In the genomic region with DNA sequence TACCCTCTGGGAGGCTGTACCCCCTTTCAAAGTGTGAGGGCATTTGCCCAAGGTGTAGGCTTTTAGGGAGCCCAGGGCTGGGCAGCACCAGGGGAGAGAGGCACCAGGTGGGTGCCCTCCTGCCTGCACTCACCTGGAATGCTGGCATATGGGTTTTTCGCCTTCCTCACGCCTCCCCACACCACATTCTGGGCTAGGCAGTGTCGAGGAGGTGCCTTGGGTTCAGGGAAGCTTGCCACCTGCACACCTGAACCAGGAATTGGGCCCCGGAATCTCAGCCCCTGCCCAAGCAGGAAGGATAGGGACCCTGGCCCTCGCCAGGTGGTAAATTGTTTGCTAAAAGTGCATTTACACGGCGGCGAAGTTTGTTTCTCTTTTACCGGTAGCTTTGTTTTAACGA, we compare ENCODE assay signal across 1 cellular context.
TF ChIP-seq lines count a peak whose summit lies in the region.

No MANE protein-coding gene starts in this region.

TF ChIP-seq in SK-N-SH treated with all-trans-retinoic acid at 6 μM for 48 hours, 23 proteins besides CTCF, POLR2A, EP300 and RAD21 (continued from another document):
- no peak for TF ChIP-seq OSR1 (CRISPR knock-in tag; IDR thresholded peaks at IDR 0.05)
- TF ChIP-seq ZNF565 (CRISPR knock-in tag; conservative IDR thresholded peaks at IDR 0.05; ENCODE audit: low read depth): no peak
- TF ChIP-seq, protein P1, sequence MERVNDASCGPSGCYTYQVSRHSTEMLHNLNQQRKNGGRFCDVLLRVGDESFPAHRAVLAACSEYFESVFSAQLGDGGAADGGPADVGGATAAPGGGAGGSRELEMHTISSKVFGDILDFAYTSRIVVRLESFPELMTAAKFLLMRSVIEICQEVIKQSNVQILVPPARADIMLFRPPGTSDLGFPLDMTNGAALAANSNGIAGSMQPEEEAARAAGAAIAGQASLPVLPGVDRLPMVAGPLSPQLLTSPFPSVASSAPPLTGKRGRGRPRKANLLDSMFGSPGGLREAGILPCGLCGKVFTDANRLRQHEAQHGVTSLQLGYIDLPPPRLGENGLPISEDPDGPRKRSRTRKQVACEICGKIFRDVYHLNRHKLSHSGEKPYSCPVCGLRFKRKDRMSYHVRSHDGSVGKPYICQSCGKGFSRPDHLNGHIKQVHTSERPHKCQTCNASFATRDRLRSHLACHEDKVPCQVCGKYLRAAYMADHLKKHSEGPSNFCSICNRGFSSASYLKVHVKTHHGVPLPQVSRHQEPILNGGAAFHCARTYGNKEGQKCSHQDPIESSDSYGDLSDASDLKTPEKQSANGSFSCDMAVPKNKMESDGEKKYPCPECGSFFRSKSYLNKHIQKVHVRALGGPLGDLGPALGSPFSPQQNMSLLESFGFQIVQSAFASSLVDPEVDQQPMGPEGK (CRISPR knock-in tag; IDR thresholded peaks at IDR 0.05; ENCODE audit: borderline replicate concordance): no peak
- TF ChIP-seq TOX (CRISPR knock-in tag; IDR thresholded peaks at IDR 0.05; ENCODE audit: borderline replicate concordance): no peak
- TF ChIP-seq ZFP3 (CRISPR knock-in tag; IDR thresholded peaks at IDR 0.05): no peak
- no peak for TF ChIP-seq PPARA (CRISPR knock-in tag; IDR thresholded peaks at IDR 0.05; ENCODE audit: borderline replicate concordance)
- TF ChIP-seq ZC3H10 (CRISPR knock-in tag; IDR thresholded peaks at IDR 0.05): no peak
- TF ChIP-seq ARNTL (CRISPR knock-in tag; IDR thresholded peaks at IDR 0.05; ENCODE audit: borderline replicate concordance, low read depth): no peak
- TF ChIP-seq TCF4 (CRISPR knock-in tag; IDR thresholded peaks at IDR 0.05; ENCODE audit: borderline replicate concordance): no peak
- no peak for TF ChIP-seq GLIS3 (CRISPR knock-in tag; IDR thresholded peaks at IDR 0.05)
- TF ChIP-seq BACH2 (CRISPR knock-in tag; IDR thresholded peaks at IDR 0.05; ENCODE audit: borderline replicate concordance): no peak
